ENCODE assay signal across 8 cellular contexts in the genomic region with DNA sequence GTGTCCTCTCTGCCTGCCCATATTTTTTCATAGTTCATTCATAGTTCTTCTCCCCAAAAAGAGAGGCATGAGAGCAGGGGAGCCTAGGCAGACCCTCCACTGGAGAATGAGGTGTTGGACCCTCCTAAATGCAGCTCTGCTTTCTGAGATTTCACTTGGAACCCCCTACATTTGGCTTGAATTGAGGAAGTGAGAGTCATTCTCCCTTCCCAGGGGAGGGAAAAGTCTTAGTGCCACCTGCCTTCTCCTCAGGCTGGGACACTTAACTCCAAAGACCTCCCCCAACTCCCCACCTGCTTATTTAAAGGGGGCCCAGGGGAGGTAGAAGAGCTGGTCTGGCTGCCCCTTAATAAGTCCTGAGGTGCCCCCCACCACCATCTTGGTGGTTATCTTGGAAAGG.
"Had no signal": no experiment of that assay in that cellular context is flagged by ENCODE, and none has a peak within 500 bp of the region (broad histone marks: within the 10 kb centered on the region; RNA-seq: fewer than 3 reads in every experiment).

No MANE protein-coding gene starts in this region.

- H3K4me1 Mint-ChIP-seq: H9 had no signal

- H2AFZ ChIP-seq: GM23248 had no signal

- FAIRE-seq: HTR-8/SVneo had no signal

- H3K27ac Mint-ChIP-seq: IgD-negative memory B cell had no signal

- H3K4me3 ChIP-seq: GM23248 had no signal

- H3K27me3 Mint-ChIP-seq: IgD-negative memory B cell had no signal

- DNase-seq: GM23248, GOT3, H9, HCEC 1CT, KBM-7 had no signal

- H3K9ac ChIP-seq: GM23248, KMS-11 had no signal

- H3K9me3 Mint-ChIP-seq: H9 had no signal

- H3K4me2 ChIP-seq: KMS-11 had no signal

- H3K27ac ChIP-seq: GM23248, KMS-11 had no signal

- H3K4me3 Mint-ChIP-seq: H9, IgD-negative memory B cell had no signal
